Comparison of ENCODE assay signal across 16 cellular contexts in genomic region chr3:150180349-150180748, GRCh38.
DNase-seq lines count a peak whose midpoint lies in the region; ATAC-seq, FAIRE-seq and TF ChIP-seq lines count a peak whose summit lies in the region.
"Had no signal": no experiment of that assay in that cellular context is flagged by ENCODE, and none has a peak within 500 bp of the region (broad histone marks: within the 10 kb centered on the region; RNA-seq: fewer than 3 reads in every experiment).

No MANE protein-coding gene starts in this region.

- H3K4me3 ChIP-seq in A549 (no peak overlapping the region), astrocyte of the spinal cord (ENCODE audit: low read depth, low read length) (no peak overlapping the region), gastroesophageal sphincter (no peak overlapping the region)

- CTCF ChIA-PET in A549 (lab: Yijun Ruan, JAX): interaction anchor here (1.2 to 1.4 kb wide), 4 partner anchors 210 to 301 kb away, joined by 3 to 4 read pairs (median 3); partner anchors contain the start of gene PFN2

- DNase-seq in A549 (ENCODE audit: low read depth in 1 of 2, low spot score in 1 of 2) (peak in 1 of 2 experiments; percentile 72), HS-27A (ENCODE audit: low read depth) (peak; percentile 27), astrocyte of the spinal cord (ENCODE audit: low read depth, low spot score) (peak; percentile 87), iris pigment epithelial cell (ENCODE audit: low read depth) (peak; percentile 92), NCI-H345 treated with DMSO at 0.1 percent for 48 hours (lab: John Stamatoyannopoulos, UW; ENCODE audit: unreplicated experiment) (no peak), iPS-NIHi7 (ENCODE audit: extremely low spot score) (no peak), NCI-H82 treated with DMSO at 0.1 percent for 48 hours (lab: John Stamatoyannopoulos, UW; ENCODE audit: unreplicated experiment) (no peak)
- DNase-seq: activated CD8-positive, alpha-beta memory T cell treated with anti-CD3 and anti-CD28 coated beads, Interleukin-2, amount 50 U/mL, for 48 hours; AML-193; amygdala; immature natural killer cell; natural killer cell; SHP77; stimulated activated CD4-positive, alpha-beta T cell treated with anti-CD3 and anti-CD28 coated beads, Interleukin-15, amount 100 ng/mL, for 24 hours had no signal

- no peak for FAIRE-seq in A549 (lab: Jason Lieb, UNC)
- FAIRE-seq: urothelium cell line had no signal

- 11% methylated on average over 1 of the region's 1 CpG for WGBS in A549 (ENCODE audit: missing lambda C conversion rate)
- WGBS in gastroesophageal sphincter (ENCODE audit: low coverage in 1 of 2), 2 donors: 33 to 60% methylated on average over 1 of the region's 1 CpG

- H3K36me3 ChIP-seq in gastroesophageal sphincter: no peaks in the 10 kb centered on the region

- POLR2A ChIA-PET in A549 (lab: Yijun Ruan, JAX): no interaction called here

- H3K4me1 ChIP-seq in A549 (peaks cover 47% of the 10 kb centered on the region), gastroesophageal sphincter (peaks cover 0 to 13% (median 0%) of the 10 kb centered on the region in 3 donors)

- H3K27me3 ChIP-seq in gastroesophageal sphincter: no peaks in the 10 kb centered on the region

- TF ChIP-seq CTCF in A549 (IDR thresholded peaks at IDR 0.05) (no peak), astrocyte of the spinal cord (IDR thresholded peaks at IDR 0.05; ENCODE audit: low read depth, low read length) (no peak), gastroesophageal sphincter (IDR thresholded peaks at IDR 0.05) (no peak)

- H3K9me3 ChIP-seq in A549 (no peaks in the 10 kb centered on the region; the same call in 2 of the 3 replicates), gastroesophageal sphincter (no peaks in the 10 kb centered on the region)

- ATAC-seq in A549 (peak in 1 of 2 experiments; percentile 29; a peak in 3 of 6 replicates), gastroesophageal sphincter (no peak)
- ATAC-seq: natural killer cell had no signal

- H3K4me2 ChIP-seq in A549: peak overlapping the region; percentile 68

- in situ Hi-C loops in astrocyte of the spinal cord (cut with HindIII; ENCODE audit: low sequenced_read_pairs): no loop called here

- 0 out of 5 replicates have a peak, but pooled peaks of 1 of the 2 experiments have one; percentile 9 for TF ChIP-seq RAD21 in A549 (conservative IDR thresholded peaks at IDR 0.05 in 1 of 2, IDR thresholded peaks at IDR 0.05 in 1 of 2)

- TF ChIP-seq EP300 in A549 (IDR thresholded peaks at IDR 0.05) (no peak), gastroesophageal sphincter (IDR thresholded peaks at IDR 0.05) (no peak)

- no peak overlapping the region for H3K27ac ChIP-seq in A549
- H3K27ac ChIP-seq in gastroesophageal sphincter: no peak overlapping the region

- TF ChIP-seq POLR2A in A549 (IDR thresholded peaks at IDR 0.05; ENCODE audit: low read length): no peak
- TF ChIP-seq POLR2A in gastroesophageal sphincter (IDR thresholded peaks at IDR 0.05): no peak

TF ChIP-seq in A549, 52 proteins besides CTCF, POLR2A, EP300 and RAD21:
- TF ChIP-seq FOSL2 (IDR thresholded peaks at IDR 0.05) (no peak), FOSL2 (CRISPR knock-in tag; IDR thresholded peaks at IDR 0.05) (no peak), GATA3 (IDR thresholded peaks at IDR 0.05; ENCODE audit: borderline replicate concordance) (peak; percentile 46; the same call in 1 of the 2 replicates), HOXB5 (CRISPR knock-in tag; IDR thresholded peaks at IDR 0.05) (no peak), HDAC2 (IDR thresholded peaks at IDR 0.05) (no peak)

Comparison
In these comparisons a context has a peak if more than half of its experiments do, and no peak if none do; other contexts are left out.
1. DNase-seq: peak in HS-27A (single experiment), astrocyte of the spinal cord (single experiment) and iris pigment epithelial cell (single experiment); none in NCI-H345 treated with DMSO at 0.1 percent for 48 hours (single experiment), iPS-NIHi7 (single experiment) and NCI-H82 treated with DMSO at 0.1 percent for 48 hours (single experiment).